ENCODE assay signal across 1 cellular context in the genomic region with DNA sequence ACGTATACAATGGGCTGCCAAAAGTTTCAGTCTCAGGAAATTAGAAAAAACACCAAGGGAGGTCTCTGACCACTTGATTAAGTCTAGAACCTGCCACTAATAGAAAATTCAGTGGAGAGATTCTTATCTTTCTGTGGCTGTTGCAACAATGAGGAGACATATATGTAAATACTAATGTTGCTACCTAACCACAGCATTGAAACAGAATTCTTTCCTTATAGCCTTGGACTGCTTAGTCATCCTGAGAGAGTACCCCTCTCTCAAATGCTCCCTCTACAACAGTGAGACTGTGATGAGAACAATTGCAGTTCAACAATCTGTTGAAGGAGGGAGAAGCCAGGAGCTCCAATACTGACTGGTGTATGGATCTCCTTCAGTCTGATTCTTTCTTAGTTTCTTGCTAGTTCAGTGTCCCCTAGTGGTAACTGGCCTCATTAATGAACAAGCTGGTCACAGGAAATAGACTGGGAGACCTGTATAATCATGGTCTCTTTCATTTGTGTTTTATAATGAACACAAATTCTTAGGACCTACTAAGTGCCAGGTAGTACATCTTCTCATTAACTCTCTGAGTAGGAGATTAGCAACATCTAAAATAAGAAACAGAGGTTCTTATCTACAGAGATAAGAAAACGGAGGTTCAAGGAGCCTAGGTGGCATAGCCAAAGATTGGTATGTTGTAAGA.
TF ChIP-seq lines count a peak whose summit lies in the region.

No MANE protein-coding gene starts in this region.

TF ChIP-seq in HepG2, 621 proteins besides CTCF, POLR2A, EP300 and RAD21 (continued from another document and continues in another):
- TF ChIP-seq, protein P1, sequence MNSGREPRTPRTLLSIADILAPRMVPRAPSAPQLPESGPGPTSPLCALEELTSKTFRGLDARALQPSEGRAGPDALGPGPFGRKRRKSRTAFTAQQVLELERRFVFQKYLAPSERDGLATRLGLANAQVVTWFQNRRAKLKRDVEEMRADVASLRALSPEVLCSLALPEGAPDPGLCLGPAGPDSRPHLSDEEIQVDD (CRISPR knock-in tag; IDR thresholded peaks at IDR 0.05; ENCODE audit: borderline replicate concordance) = no peak
- TF ChIP-seq ZNF780A (CRISPR knock-in tag; IDR thresholded peaks at IDR 0.05) (no peak), FOXO1 (CRISPR knock-in tag; IDR thresholded peaks at IDR 0.05) (0 out of 2 replicates have a peak, but pooled peaks have one; percentile 20), POGZ (CRISPR knock-in tag; IDR thresholded peaks at IDR 0.05) (peak; percentile 36; the same call in 1 of the 2 replicates), HMG20A (CRISPR knock-in tag; IDR thresholded peaks at IDR 0.05; ENCODE audit: borderline replicate concordance) (no peak), TEAD3 (CRISPR knock-in tag; optimal IDR thresholded peaks at IDR 0.05; ENCODE audit: borderline replicate concordance) (peak; percentile 39), FOSL2 (CRISPR knock-in tag; IDR thresholded peaks at IDR 0.05) (peak; percentile 45), STAT5B (CRISPR knock-in tag; IDR thresholded peaks at IDR 0.05) (0 out of 2 replicates have a peak, but pooled peaks have one; percentile 67), ADNP (CRISPR knock-in tag; IDR thresholded peaks at IDR 0.05) (no peak), ZNF33B (CRISPR knock-in tag; IDR thresholded peaks at IDR 0.05) (no peak), SPEN (CRISPR knock-in tag; IDR thresholded peaks at IDR 0.05; ENCODE audit: low read depth) (no peak), SOX6 (IDR thresholded peaks at IDR 0.05) (no peak), SOX6 (CRISPR knock-in tag; IDR thresholded peaks at IDR 0.05) (peak; percentile 37; the same call in 1 of the 2 replicates), JARID2 (CRISPR knock-in tag; IDR thresholded peaks at IDR 0.05; ENCODE audit: insufficient replicate concordance) (no peak), GABPB1 (CRISPR knock-in tag; IDR thresholded peaks at IDR 0.05) (no peak), NRL (CRISPR knock-in tag; IDR thresholded peaks at IDR 0.05; ENCODE audit: borderline replicate concordance) (no peak), MAF1 (CRISPR knock-in tag; IDR thresholded peaks at IDR 0.05; ENCODE audit: borderline replicate concordance) (no peak), MBNL3 (CRISPR knock-in tag; conservative IDR thresholded peaks at IDR 0.05) (no peak), ZNF331 (CRISPR knock-in tag; IDR thresholded peaks at IDR 0.05) (peak; percentile 59; the same call in 1 of the 2 replicates), SNAI1 (CRISPR knock-in tag; IDR thresholded peaks at IDR 0.05; ENCODE audit: borderline replicate concordance) (no peak), ZNF891 (CRISPR knock-in tag; IDR thresholded peaks at IDR 0.05) (no peak), TARDBP (CRISPR knock-in tag; IDR thresholded peaks at IDR 0.05) (0 out of 2 replicates have a peak, but pooled peaks have one; percentile 31), HOXA7 (CRISPR knock-in tag; IDR thresholded peaks at IDR 0.05) (no peak), PCBP2 (optimal IDR thresholded peaks at IDR 0.05; ENCODE audit: low read depth, low read length, poor library complexity, severe bottlenecking) (no peak), KLF12 (CRISPR knock-in tag; IDR thresholded peaks at IDR 0.05; ENCODE audit: borderline replicate concordance) (no peak), ZNF672 (CRISPR knock-in tag; IDR thresholded peaks at IDR 0.05) (no peak), KDM3A (CRISPR knock-in tag; IDR thresholded peaks at IDR 0.05; ENCODE audit: low read depth) (no peak), ZSCAN25 (CRISPR knock-in tag; IDR thresholded peaks at IDR 0.05) (no peak)
- TF ChIP-seq, protein P2, sequence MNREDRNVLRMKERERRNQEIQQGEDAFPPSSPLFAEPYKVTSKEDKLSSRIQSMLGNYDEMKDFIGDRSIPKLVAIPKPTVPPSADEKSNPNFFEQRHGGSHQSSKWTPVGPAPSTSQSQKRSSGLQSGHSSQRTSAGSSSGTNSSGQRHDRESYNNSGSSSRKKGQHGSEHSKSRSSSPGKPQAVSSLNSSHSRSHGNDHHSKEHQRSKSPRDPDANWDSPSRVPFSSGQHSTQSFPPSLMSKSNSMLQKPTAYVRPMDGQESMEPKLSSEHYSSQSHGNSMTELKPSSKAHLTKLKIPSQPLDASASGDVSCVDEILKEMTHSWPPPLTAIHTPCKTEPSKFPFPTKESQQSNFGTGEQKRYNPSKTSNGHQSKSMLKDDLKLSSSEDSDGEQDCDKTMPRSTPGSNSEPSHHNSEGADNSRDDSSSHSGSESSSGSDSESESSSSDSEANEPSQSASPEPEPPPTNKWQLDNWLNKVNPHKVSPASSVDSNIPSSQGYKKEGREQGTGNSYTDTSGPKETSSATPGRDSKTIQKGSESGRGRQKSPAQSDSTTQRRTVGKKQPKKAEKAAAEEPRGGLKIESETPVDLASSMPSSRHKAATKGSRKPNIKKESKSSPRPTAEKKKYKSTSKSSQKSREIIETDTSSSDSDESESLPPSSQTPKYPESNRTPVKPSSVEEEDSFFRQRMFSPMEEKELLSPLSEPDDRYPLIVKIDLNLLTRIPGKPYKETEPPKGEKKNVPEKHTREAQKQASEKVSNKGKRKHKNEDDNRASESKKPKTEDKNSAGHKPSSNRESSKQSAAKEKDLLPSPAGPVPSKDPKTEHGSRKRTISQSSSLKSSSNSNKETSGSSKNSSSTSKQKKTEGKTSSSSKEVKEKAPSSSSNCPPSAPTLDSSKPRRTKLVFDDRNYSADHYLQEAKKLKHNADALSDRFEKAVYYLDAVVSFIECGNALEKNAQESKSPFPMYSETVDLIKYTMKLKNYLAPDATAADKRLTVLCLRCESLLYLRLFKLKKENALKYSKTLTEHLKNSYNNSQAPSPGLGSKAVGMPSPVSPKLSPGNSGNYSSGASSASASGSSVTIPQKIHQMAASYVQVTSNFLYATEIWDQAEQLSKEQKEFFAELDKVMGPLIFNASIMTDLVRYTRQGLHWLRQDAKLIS (CRISPR knock-in tag; IDR thresholded peaks at IDR 0.05) = no peak
- TF ChIP-seq, protein P3, sequence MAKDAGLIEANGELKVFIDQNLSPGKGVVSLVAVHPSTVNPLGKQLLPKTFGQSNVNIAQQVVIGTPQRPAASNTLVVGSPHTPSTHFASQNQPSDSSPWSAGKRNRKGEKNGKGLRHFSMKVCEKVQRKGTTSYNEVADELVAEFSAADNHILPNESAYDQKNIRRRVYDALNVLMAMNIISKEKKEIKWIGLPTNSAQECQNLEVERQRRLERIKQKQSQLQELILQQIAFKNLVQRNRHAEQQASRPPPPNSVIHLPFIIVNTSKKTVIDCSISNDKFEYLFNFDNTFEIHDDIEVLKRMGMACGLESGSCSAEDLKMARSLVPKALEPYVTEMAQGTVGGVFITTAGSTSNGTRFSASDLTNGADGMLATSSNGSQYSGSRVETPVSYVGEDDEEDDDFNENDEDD (CRISPR knock-in tag; IDR thresholded peaks at IDR 0.05; ENCODE audit: borderline replicate concordance) = no peak
- TF ChIP-seq, protein P4, sequence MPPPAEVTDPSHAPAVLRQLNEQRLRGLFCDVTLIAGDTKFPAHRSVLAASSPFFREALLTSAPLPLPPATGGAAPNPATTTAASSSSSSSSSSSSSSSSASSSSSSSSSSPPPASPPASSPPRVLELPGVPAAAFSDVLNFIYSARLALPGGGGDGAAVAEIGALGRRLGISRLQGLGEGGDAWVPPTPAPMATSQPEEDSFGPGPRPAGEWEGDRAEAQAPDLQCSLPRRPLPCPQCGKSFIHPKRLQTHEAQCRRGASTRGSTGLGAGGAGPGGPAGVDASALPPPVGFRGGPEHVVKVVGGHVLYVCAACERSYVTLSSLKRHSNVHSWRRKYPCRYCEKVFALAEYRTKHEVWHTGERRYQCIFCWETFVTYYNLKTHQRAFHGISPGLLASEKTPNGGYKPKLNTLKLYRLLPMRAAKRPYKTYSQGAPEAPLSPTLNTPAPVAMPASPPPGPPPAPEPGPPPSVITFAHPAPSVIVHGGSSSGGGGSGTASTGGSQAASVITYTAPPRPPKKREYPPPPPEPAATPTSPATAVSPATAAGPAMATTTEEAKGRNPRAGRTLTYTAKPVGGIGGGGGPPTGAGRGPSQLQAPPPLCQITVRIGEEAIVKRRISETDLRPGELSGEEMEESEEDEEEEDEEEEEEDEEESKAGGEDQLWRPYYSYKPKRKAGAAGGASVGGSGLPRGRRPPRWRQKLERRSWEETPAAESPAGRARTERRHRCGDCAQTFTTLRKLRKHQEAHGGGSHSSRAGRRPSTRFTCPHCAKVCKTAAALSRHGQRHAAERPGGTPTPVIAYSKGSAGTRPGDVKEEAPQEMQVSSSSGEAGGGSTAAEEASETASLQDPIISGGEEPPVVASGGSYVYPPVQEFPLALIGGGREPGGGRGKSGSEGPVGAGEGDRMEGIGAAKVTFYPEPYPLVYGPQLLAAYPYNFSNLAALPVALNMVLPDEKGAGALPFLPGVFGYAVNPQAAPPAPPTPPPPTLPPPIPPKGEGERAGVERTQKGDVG (CRISPR knock-in tag; IDR thresholded peaks at IDR 0.05; ENCODE audit: borderline replicate concordance) = no peak
- TF ChIP-seq, protein P5, sequence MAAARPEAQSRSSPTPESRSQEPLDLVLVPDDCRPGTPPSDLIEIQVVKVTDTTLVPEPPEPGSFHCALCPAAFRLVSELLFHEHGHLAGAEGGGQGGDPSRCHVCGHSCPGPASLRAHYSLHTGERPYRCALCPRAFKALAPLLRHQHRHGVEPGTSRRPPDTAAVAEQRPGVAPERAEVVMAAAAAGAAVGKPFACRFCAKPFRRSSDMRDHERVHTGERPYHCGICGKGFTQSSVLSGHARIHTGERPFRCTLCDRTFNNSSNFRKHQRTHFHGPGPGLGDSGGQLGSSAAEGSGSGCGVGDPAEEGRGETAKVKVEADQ (CRISPR knock-in tag; IDR thresholded peaks at IDR 0.05; ENCODE audit: borderline replicate concordance) = no peak
- TF ChIP-seq, protein P6, sequence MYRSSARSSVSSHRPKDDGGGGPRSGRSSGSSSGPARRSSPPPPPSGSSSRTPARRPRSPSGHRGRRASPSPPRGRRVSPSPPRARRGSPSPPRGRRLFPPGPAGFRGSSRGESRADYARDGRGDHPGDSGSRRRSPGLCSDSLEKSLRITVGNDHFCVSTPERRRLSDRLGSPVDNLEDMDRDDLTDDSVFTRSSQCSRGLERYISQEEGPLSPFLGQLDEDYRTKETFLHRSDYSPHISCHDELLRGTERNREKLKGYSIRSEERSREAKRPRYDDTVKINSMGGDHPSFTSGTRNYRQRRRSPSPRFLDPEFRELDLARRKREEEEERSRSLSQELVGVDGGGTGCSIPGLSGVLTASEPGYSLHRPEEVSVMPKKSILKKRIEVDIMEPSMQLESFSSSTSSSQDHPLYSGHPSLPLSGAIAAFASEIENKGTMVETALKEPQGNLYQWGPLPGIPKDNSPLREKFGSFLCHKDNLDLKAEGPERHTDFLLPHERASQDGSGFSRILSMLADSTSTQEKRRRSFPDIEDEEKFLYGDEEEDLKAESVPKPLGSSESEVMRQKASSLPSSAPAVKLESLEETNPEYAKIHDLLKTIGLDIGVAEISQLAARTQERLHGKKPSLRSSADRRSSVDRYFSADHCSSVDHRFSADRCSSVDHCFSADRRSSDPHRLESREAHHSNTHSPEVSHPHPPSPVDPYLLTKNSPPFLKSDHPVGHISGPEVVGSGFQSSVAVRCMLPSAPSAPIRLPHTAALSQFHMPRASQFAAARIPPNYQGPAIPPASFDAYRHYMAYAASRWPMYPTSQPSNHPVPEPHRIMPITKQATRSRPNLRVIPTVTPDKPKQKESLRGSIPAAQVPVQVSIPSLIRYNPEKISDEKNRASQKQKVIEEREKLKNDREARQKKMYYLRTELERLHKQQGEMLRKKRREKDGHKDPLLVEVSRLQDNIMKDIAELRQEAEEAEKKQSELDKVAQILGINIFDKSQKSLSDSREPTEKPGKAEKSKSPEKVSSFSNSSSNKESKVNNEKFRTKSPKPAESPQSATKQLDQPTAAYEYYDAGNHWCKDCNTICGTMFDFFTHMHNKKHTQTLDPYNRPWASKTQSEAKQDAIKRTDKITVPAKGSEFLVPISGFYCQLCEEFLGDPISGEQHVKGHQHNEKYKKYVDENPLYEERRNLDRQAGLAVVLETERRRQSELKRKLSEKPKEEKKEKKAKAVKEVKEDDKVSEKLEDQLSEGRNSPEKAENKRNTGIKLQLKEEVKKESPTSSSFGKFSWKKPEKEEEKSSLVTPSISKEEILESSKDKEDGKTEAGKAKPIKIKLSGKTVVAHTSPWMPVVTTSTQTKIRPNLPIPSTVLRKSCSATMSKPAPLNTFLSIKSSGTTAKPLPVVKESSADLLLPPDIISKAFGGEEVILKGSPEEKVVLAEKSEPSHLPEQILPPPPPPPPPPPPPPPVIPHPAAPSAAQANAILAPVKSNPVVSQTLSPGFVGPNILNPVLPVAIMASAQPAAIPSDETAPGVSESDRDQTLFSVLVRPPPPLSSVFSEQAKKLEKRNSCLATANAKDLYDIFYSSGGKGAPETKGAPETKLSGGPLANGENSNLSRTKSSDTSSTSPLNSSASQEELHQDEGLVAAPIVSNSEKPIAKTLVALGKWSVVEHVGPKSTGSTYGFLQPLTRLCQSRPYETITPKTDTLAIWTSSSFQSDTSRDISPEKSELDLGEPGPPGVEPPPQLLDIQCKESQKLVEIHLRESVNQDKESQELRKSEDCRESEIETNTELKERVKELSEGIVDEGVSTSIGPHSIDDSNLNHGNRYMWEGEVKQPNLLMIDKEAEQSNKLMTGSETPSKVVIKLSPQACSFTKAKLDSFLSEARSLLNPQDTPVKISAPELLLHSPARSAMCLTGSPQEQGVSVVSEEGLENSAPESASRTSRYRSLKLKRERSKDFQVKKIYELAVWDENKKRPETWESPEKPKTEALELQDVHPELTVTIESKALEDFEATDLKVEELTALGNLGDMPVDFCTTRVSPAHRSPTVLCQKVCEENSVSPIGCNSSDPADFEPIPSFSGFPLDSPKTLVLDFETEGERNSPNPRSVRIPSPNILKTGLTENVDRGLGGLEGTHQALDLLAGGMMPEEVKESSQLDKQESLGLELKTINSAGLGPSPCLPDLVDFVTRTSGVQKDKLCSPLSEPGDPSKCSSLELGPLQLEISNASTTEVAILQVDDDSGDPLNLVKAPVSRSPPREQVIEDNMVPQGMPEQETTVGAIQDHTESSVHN (CRISPR knock-in tag; IDR thresholded peaks at IDR 0.05) = no peak
- TF ChIP-seq, protein P7, sequence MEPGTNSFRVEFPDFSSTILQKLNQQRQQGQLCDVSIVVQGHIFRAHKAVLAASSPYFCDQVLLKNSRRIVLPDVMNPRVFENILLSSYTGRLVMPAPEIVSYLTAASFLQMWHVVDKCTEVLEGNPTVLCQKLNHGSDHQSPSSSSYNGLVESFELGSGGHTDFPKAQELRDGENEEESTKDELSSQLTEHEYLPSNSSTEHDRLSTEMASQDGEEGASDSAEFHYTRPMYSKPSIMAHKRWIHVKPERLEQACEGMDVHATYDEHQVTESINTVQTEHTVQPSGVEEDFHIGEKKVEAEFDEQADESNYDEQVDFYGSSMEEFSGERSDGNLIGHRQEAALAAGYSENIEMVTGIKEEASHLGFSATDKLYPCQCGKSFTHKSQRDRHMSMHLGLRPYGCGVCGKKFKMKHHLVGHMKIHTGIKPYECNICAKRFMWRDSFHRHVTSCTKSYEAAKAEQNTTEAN (CRISPR knock-in tag; conservative IDR thresholded peaks at IDR 0.05) = no peak
- TF ChIP-seq, protein P8, sequence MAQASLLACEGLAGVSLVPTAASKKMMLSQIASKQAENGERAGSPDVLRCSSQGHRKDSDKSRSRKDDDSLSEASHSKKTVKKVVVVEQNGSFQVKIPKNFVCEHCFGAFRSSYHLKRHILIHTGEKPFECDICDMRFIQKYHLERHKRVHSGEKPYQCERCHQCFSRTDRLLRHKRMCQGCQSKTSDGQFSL (CRISPR knock-in tag; IDR thresholded peaks at IDR 0.05) = no peak
- TF ChIP-seq, protein P9, sequence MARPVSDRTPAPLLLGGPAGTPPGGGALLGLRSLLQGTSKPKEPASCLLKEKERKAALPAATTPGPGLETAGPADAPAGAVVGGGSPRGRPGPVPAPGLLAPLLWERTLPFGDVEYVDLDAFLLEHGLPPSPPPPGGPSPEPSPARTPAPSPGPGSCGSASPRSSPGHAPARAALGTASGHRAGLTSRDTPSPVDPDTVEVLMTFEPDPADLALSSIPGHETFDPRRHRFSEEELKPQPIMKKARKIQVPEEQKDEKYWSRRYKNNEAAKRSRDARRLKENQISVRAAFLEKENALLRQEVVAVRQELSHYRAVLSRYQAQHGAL (CRISPR knock-in tag; IDR thresholded peaks at IDR 0.05; ENCODE audit: not compliant biosample characterization) = no peak
